11 cellular contexts compared by ENCODE assay signal in the genomic region with DNA sequence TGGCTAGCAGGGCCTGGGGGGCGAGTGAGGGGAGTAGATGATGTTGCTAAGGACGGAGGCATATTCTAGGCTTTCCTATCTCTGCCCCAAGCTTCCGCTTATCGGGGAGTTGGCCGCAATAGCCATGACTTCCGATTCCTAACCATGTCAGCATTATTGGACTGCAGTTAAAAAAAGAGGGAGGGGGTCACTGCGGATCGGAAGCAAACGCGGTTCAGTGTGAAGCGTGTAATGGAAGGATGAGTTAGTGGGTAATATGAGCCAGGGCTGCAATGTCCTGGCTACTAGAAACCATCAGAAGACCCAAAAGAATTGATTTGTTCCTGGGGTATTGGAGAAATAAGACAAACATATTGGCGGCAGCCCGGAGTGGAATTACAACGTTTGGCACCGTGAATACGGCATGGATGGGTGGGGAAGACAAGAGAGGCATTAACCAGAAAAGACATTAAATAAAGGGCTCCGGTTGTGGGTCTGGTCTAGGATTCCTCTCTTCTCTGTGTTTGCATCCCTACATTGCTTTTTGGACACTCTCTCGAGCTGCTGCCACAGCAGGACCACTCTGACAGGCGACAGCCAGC.
DNase-seq lines count a peak whose midpoint lies in the region; ATAC-seq, FAIRE-seq and TF ChIP-seq lines count a peak whose summit lies in the region.
"Had no signal": no experiment of that assay in that cellular context is flagged by ENCODE, and none has a peak within 500 bp of the region (broad histone marks: within the 10 kb centered on the region; RNA-seq: fewer than 3 reads in every experiment).

No MANE protein-coding gene starts in this region.

- TF ChIP-seq EP300 in HepG2 (IDR thresholded peaks at IDR 0.05; ENCODE audit: low read depth in 2 of 2, low read length in 2 of 2) = no peak
- no peak for TF ChIP-seq EP300 in HepG2 (CRISPR knock-in tag; IDR thresholded peaks at IDR 0.05; ENCODE audit: borderline replicate concordance)

- H3K4me2 ChIP-seq in HepG2 (ENCODE audit: low read depth, low read length) = no peak overlapping the region

- no peak for TF ChIP-seq RAD21 in HepG2 (CRISPR knock-in tag; IDR thresholded peaks at IDR 0.05)

- FAIRE-seq in HepG2 (lab: Jason Lieb, UNC) = no peak
- FAIRE-seq: TTC549 had no signal

- H3K4me3 ChIP-seq in brain microvascular endothelial cell (ENCODE audit: low read depth, low read length) = peak overlapping the region; percentile 52
- no peak overlapping the region for H3K4me3 ChIP-seq in HepG2 (replicated peaks in 1 of 3; ENCODE audit: insufficient read depth in 1 of 3, low read depth in 2 of 3, low read length in 3 of 3)

- in situ Hi-C loops in brain microvascular endothelial cell (cut with HindIII; ENCODE audit: low pct_ligation_motif_present, low sequenced_read_pairs) = no loop called here
- in situ Hi-C loops in HepG2 (cut with HindIII; ENCODE audit: extremely low pct_ligation_motif_present, low pct_unique_long_range_greater_than_20kb) = no loop called here

- no peaks in the 10 kb centered on the region for H4K20me1 ChIP-seq in HepG2 (ENCODE audit: insufficient read depth, low read length)

- H3K27me3 ChIP-seq in brain microvascular endothelial cell (replicated peaks) (peaks cover 38% of the 10 kb centered on the region), HepG2 (ENCODE audit: control insufficient read depth in 1 of 2, insufficient read depth in 2 of 2, low read length in 2 of 2) (peaks cover 5 to 38% of the 10 kb centered on the region in 2 experiments; a peak in 4 of 5 replicates)

- TF ChIP-seq CTCF in brain microvascular endothelial cell (IDR thresholded peaks at IDR 0.05; ENCODE audit: low read depth, low read length, missing control alignments) (no peak), HepG2 (CRISPR knock-in tag; IDR thresholded peaks at IDR 0.05) (no peak)

- no TSS peak for BruUV-seq in HepG2 (replicated peaks; lab: Mats Ljungman, UMichigan)

- H3K79me2 ChIP-seq in HepG2 (ENCODE audit: insufficient read depth, low read length) = no peaks in the 10 kb centered on the region

- peak; percentile 68 for DNase-seq in DMS153 treated with DMSO at 0.1 percent for 48 hours (lab: John Stamatoyannopoulos, UW; ENCODE audit: unreplicated experiment)
- no peak for DNase-seq in DMS153 (lab: John Stamatoyannopoulos, UW)
- no peak for DNase-seq in brain microvascular endothelial cell
- DNase-seq in HepG2 (ENCODE audit: low spot score) = no peak
- DNase-seq in superior temporal gyrus (ENCODE audit: extremely low spot score) = peak; percentile 76
- DNase-seq in islet precursor cell = no peak
- DNase-seq in NCI-H128 (lab: John Stamatoyannopoulos, UW; ENCODE audit: unreplicated experiment) = no peak
- DNase-seq in activated naive CD4-positive, alpha-beta T cell (lab: John Stamatoyannopoulos, UW) = no peak

- H3K4me1 ChIP-seq in HepG2 (ENCODE audit: insufficient read depth, low read length) = no peaks in the 10 kb centered on the region

- POLR2A ChIA-PET in HepG2 (lab: Yijun Ruan, JAX) = no interaction called here

- no peak for TF ChIP-seq POLR2A in HepG2 (IDR thresholded peaks at IDR 0.05; ENCODE audit: insufficient read depth in 1 of 2, low read depth in 2 of 2, low read length in 2 of 2)

- CTCF ChIA-PET in HepG2 (lab: Yijun Ruan, JAX; ENCODE audit: low intra/inter-chr PET ratio, low total read pairs) = no interaction called here

- H3K9ac ChIP-seq in HepG2 (ENCODE audit: insufficient read depth, low read depth, low read length) = no peak overlapping the region

- intact Hi-C loops in HepG2 (cut with micrococcal nuclease; ENCODE audit: unreplicated experiment) = no loop called here

- H3K27ac ChIP-seq in brain microvascular endothelial cell (no peak overlapping the region), HepG2 (ENCODE audit: extremely low read length, insufficient read depth, low read length) (no peak overlapping the region)
- H3K27ac ChIP-seq: 22Rv1 had no signal

- ATAC-seq in HepG2 = no peak

- no peak overlapping the region for H2AFZ ChIP-seq in HepG2 (ENCODE audit: low read length)

- 24% methylated on average over 18 of the region's 19 CpGs for WGBS in HepG2 (ENCODE audit: low lambda C conversion rate)

- H3K9me3 ChIP-seq in HepG2 (ENCODE audit: low read length) = no peaks in the 10 kb centered on the region
- H3K9me3 ChIP-seq: adrenal gland had no signal

- H3K36me3 ChIP-seq in brain microvascular endothelial cell (replicated peaks) = no peaks in the 10 kb centered on the region
- no peaks in the 10 kb centered on the region for H3K36me3 ChIP-seq in HepG2 (replicated peaks in 1 of 2; ENCODE audit: control insufficient read depth in 1 of 2, insufficient read depth in 2 of 2, low read length in 2 of 2)
- H3K36me3 ChIP-seq: adrenal gland had no signal

TF ChIP-seq in HepG2, 621 proteins besides CTCF, POLR2A, EP300 and RAD21:
- TF ChIP-seq, protein P1, sequence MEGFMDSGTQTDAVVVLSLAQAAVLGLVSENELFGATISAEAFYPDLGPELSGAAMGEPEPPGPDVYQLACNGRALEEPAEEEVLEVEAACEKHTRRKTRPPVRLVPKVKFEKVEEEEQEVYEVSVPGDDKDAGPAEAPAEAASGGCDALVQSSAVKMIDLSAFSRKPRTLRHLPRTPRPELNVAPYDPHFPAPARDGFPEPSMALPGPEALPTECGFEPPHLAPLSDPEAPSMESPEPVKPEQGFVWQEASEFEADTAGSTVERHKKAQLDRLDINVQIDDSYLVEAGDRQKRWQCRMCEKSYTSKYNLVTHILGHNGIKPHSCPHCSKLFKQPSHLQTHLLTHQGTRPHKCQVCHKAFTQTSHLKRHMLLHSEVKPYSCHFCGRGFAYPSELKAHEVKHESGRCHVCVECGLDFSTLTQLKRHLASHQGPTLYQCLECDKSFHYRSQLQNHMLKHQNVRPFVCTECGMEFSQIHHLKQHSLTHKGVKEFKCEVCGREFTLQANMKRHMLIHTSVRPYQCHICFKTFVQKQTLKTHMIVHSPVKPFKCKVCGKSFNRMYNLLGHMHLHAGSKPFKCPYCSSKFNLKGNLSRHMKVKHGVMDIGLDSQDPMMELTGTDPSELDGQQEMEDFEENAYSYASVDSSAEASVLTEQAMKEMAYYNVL (CRISPR knock-in tag; IDR thresholded peaks at IDR 0.05; ENCODE audit: borderline replicate concordance) = no peak
- 0 out of 2 replicates have a peak, but pooled peaks have one; percentile 59 for TF ChIP-seq EZH2 (conservative IDR thresholded peaks at IDR 0.05; ENCODE audit: low read depth, low read length)

Comparison
In these comparisons a context has a peak if more than half of its experiments do, and no peak if none do; other contexts are left out.
1. DNase-seq: peak in DMS153 treated with DMSO at 0.1 percent for 48 hours (single experiment) and superior temporal gyrus (single experiment); none in DMS153 (single experiment), brain microvascular endothelial cell (single experiment), HepG2 (single experiment), islet precursor cell (single experiment), NCI-H128 (single experiment) and activated naive CD4-positive, alpha-beta T cell (0 of 4).